Comparison of ENCODE assay signal across 8 cellular contexts in the genomic region with DNA sequence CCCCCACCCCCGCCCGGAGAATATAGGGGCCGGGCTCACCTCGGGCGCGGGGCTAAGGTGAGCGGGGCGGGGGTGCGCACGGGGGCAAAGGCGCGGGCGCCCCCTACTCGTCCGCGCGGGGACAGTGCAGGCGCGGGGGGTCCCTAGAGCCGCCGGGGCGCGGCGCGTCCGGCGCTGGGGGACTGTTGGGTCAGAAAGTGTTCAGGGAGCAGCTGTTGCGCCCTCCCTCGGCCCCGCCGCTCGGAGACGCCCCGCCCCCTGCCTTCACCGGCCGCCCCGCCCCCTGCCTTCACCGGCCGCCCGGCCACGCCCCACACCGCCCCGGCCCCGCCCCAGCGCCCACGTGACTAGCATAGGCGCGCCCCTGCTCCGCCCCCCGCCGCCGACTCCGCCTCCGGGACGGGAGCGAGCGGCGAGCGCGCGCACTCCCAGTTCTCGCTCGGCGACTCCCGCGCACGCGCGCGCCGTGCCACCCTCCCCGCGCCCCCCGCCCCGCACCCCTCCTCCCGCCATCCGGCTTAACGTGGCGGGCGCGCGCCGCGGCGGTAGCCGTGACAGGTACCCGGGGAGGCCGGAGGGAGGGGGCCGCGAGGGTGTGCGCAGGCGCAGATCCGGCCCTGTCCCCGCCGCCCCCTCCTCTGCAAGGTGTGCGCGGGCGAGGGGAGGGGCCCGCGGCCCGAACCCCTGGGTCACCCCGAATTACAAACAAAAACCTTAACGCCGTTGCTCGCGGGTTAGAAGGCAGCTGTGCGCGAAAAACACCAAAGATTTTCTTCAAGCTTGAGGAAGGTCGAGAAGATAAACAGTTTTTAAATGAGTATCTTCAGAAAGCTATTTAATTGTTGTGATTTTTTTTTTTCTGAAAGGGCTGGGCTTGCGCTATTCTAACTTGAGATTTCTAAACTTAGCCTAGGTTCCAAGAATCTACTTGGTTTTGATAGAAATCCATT. TPM values are rescaled to one million over a fixed set of nuclear protein-coding genes. Genes with fewer than 3 reads are reported as not detected.
DNase-seq lines count a peak whose midpoint lies in the region; ATAC-seq lines count a peak whose summit lies in the region.

No MANE protein-coding gene starts in this region.

- peak overlapping the region; percentile 71 for H3K9ac ChIP-seq in mesendoderm (ENCODE audit: low read length)

- H3K79me2 ChIP-seq in mesendoderm (ENCODE audit: control insufficient read depth, insufficient read depth, low read length), result peaks cover 10% of the 10 kb centered on the region

- no peaks in the 10 kb centered on the region for H3K9me3 Mint-ChIP-seq in activated CD8-positive, alpha-beta T cell treated with anti-CD3 and anti-CD28 coated beads, Interleukin-2, amount 10 ng/mL, durations not matched to agents 7 days and 5 days (ENCODE audit: insufficient read depth)

- H3K4me1 Mint-ChIP-seq in activated CD8-positive, alpha-beta T cell treated with anti-CD3 and anti-CD28 coated beads, Interleukin-2, amount 10 ng/mL, durations not matched to agents 7 days and 5 days (ENCODE audit: low read depth), result peaks cover 46% of the 10 kb centered on the region

- no peak overlapping the region for H4K5ac ChIP-seq in mesendoderm (ENCODE audit: low read length)

- peak overlapping the region; percentile 87 for H3K27ac ChIP-seq in mesendoderm (ENCODE audit: low read depth, low read length)

- POLR2A ChIA-PET in activated CD8-positive, alpha-beta T cell treated with anti-CD3 and anti-CD28 coated beads, Interleukin-2, amount 10 ng/mL, durations not matched to agents 7 days and 5 days (lab: Charles Lee), result interaction anchor here (0.6 to 6.1 kb wide), 30 partner anchors 9 to 340 kb away, joined by 3 to 56 read pairs (median 4); no protein-coding TSS in a partner anchor

- WGBS in mesendoderm (ENCODE audit: extremely low coverage, insufficient coverage, low lambda C conversion rate), result no CpG with 5 or more reads among the region's 110 CpGs

- no peak overlapping the region for H2BK5ac ChIP-seq in mesendoderm (ENCODE audit: low read length)

- peak overlapping the region; percentile 57 for H2BK15ac ChIP-seq in mesendoderm (replicated peaks; ENCODE audit: low read depth)

- H4K8ac ChIP-seq in mesendoderm (ENCODE audit: low read depth, low read length), result peak overlapping the region; percentile 93

- H3K4me3 ChIP-seq in mesendoderm (ENCODE audit: low read length), result peak overlapping the region; percentile 47

- peak overlapping the region; percentile 30 for H3K4me2 ChIP-seq in mesendoderm (ENCODE audit: low read length)

- ATAC-seq in GM19452 (IDR thresholded peaks at IDR 0.05; ENCODE audit: unreplicated experiment), result peak; percentile 55
- peak; percentile 59 for ATAC-seq in HG03571 (IDR thresholded peaks at IDR 0.05; ENCODE audit: unreplicated experiment)
- ATAC-seq in activated CD8-positive, alpha-beta T cell treated with anti-CD3 and anti-CD28 coated beads, Interleukin-2, amount 10 ng/mL, durations not matched to agents 7 days and 5 days, result peak; percentile 80

- no peaks in the 10 kb centered on the region for H3K79me1 ChIP-seq in mesendoderm (ENCODE audit: low read length)

- peak overlapping the region; percentile 96 for H3K4ac ChIP-seq in mesendoderm (ENCODE audit: low read depth, low read length)

- peak overlapping the region; percentile 100 for H3K18ac ChIP-seq in mesendoderm (ENCODE audit: low read length)

- CTCF ChIA-PET in activated CD8-positive, alpha-beta T cell treated with anti-CD3 and anti-CD28 coated beads, Interleukin-2, amount 10 ng/mL, durations not matched to agents 7 days and 5 days (lab: Charles Lee), result interaction anchor here (0.6 to 2.0 kb wide), 12 partner anchors 11 to 345 kb away, joined by 3 to 6 read pairs (median 4); no protein-coding TSS in a partner anchor

- no peak overlapping the region for H3K23ac ChIP-seq in mesendoderm (ENCODE audit: low read length)

- peaks cover 10% of the 10 kb centered on the region for H3K4me1 ChIP-seq in mesendoderm (ENCODE audit: control insufficient read depth, low read depth, low read length)

- no peaks in the 10 kb centered on the region for H3K27me3 ChIP-seq in mesendoderm (ENCODE audit: insufficient read depth, low read length, poor library complexity)

- H2AK5ac ChIP-seq in mesendoderm (ENCODE audit: low read length), result no peak overlapping the region

- peak overlapping the region; percentile 69 for H3K56ac ChIP-seq in mesendoderm (ENCODE audit: low read length)

- H2BK120ac ChIP-seq in mesendoderm (ENCODE audit: low read depth, low read length), result no peak overlapping the region

- DNase-seq in CD1c-positive myeloid dendritic cell (ENCODE audit: extremely low spot score) (peak; percentile 96), NCI-H82 (lab: John Stamatoyannopoulos, UW) (peak; percentile 95), mesendoderm (peak; percentile 94)
- peak; percentile 97 for DNase-seq in activated CD8-positive, alpha-beta T cell treated with anti-CD3 and anti-CD28 coated beads, Interleukin-2, amount 10 ng/mL, durations not matched to agents 7 days and 5 days
- peak; percentile 96 for DNase-seq in effector CD4-positive, alpha-beta T cell
- peak; percentile 97 for DNase-seq in stimulated activated CD8-positive, alpha-beta memory T cell treated with anti-CD3 and anti-CD28 coated beads, Interleukin-12 subunit alpha, Interleukin-12 subunit beta, amount 100 ng/mL, for 4 hours (ENCODE audit: low read depth)

- H3K27ac Mint-ChIP-seq in activated CD8-positive, alpha-beta T cell treated with anti-CD3 and anti-CD28 coated beads, Interleukin-2, amount 10 ng/mL, durations not matched to agents 7 days and 5 days, result peak overlapping the region; percentile 96

- peaks cover 49% of the 10 kb centered on the region for H3K36me3 Mint-ChIP-seq in activated CD8-positive, alpha-beta T cell treated with anti-CD3 and anti-CD28 coated beads, Interleukin-2, amount 10 ng/mL, durations not matched to agents 7 days and 5 days (ENCODE audit: low read depth)

- no peaks in the 10 kb centered on the region for H3K36me3 ChIP-seq in mesendoderm (ENCODE audit: control insufficient read depth, insufficient read depth, low read length)

- H3K27me3 Mint-ChIP-seq in activated CD8-positive, alpha-beta T cell treated with anti-CD3 and anti-CD28 coated beads, Interleukin-2, amount 10 ng/mL, durations not matched to agents 7 days and 5 days (ENCODE audit: low read depth), result no peaks in the 10 kb centered on the region

- peak overlapping the region; percentile 88 for H3K4me3 Mint-ChIP-seq in activated CD8-positive, alpha-beta T cell treated with anti-CD3 and anti-CD28 coated beads, Interleukin-2, amount 10 ng/mL, durations not matched to agents 7 days and 5 days

RNA-seq across cellular contexts. Expression of gene ZNF217, which starts 0.7 kb away (rescaled TPM):
- 100 to 1,000 TPM; 104 to 113 TPM for total RNA-seq in activated CD8-positive, alpha-beta T cell treated with anti-CD3 and anti-CD28 coated beads, Interleukin-2, amount 10 ng/mL, durations not matched to agents 7 days and 5 days
- polyA plus RNA-seq in mesendoderm (2013, experiment 1 of 2), result 22.0 TPM
- 21.5 TPM for polyA plus RNA-seq in mesendoderm (2013, experiment 2 of 2)

Comparison
In these comparisons a context has a peak if more than half of its experiments do, and no peak if none do; other contexts are left out.
1. Peak in every context shown above with its lines: DNase-seq, ATAC-seq, H3K4me3 ChIP-seq and H3K27ac ChIP-seq.